16 cellular contexts compared by ENCODE assay signal in the genomic region with DNA sequence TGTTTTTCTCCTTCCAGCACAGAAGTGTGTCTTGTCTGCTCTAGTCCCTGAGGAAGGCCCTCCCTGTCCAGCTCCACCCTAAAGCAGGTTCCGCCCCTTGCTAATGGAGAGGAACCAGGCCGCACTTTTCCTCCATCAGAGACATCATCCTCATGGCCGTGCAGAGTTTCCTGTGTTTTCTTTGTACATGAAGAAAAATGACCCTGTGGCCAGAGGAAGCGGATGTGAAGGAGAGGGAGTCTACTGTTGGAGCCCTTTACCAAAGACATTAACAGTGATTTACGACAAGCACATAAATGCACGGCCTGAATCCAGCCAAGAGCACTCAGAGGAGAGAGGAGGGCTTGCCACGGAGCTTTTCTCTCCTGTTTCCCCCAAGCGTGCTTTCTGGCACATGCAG.
DNase-seq lines count a peak whose midpoint lies in the region; ATAC-seq and TF ChIP-seq lines count a peak whose summit lies in the region.
"Had no signal": no experiment of that assay in that cellular context is flagged by ENCODE, and none has a peak within 500 bp of the region (broad histone marks: within the 10 kb centered on the region; RNA-seq: fewer than 3 reads in every experiment).

No MANE protein-coding gene starts in this region.

- DNase-seq in DMS79 treated with DMSO at 0.1 percent for 48 hours (lab: John Stamatoyannopoulos, UW) (peak; percentile 88), NCI-H510A treated with DMSO at 0.1 percent for 48 hours (lab: John Stamatoyannopoulos, UW) (peak; percentile 71), esophagus muscularis mucosa (ENCODE audit: extremely low spot score) (no peak), trophoblast cell (no peak), mucosa of descending colon (no peak), OCI-M1 (lab: John Stamatoyannopoulos, UW) (no peak), SIG-M5 treated with dmso at 0.1 percent for 504 hours (lab: John Stamatoyannopoulos, UW; ENCODE audit: unreplicated experiment) (no peak)
- DNase-seq in stimulated activated CD4-positive, alpha-beta T cell treated with anti-CD3 and anti-CD28 coated beads, Interleukin-15, amount 100 ng/mL, for 24 hours: no peak
- DNase-seq: activated B cell treated with CpG ODN at 0.5 μM for 24 hours; cortex of kidney; KBM-7; NCI-H1694 treated with DMSO at 0.1 percent for 48 hours; stimulated activated CD4-positive, alpha-beta T cell treated with anti-CD3 and anti-CD28 coated beads, Interleukin-4, amount 100 ng/mL, for 24 hours; stimulated activated naive B cell treated with anti-CD40 and anti-IgM and Interleukin-4, amounts not matched to agents 10 μg/mL and 1 μg/mL and 100 μg/mL, for 72 hours; SW 1271 had no signal

- no peak overlapping the region for H3K4ac ChIP-seq in trophoblast cell (ENCODE audit: low read depth, low read length)

- no peak overlapping the region for H3K18ac ChIP-seq in trophoblast cell (ENCODE audit: low read length)

- H2BK12ac ChIP-seq in trophoblast cell (ENCODE audit: low read length): no peak overlapping the region

- TF ChIP-seq CTCF in esophagus muscularis mucosa (IDR thresholded peaks at IDR 0.05) (no peak), mucosa of descending colon (IDR thresholded peaks at IDR 0.05) (no peak)

- H2BK5ac ChIP-seq in trophoblast cell (ENCODE audit: low read depth, low read length, poor library complexity): no peak overlapping the region

- H2AK5ac ChIP-seq in trophoblast cell (ENCODE audit: low read length): no peak overlapping the region

- H3K4me3 ChIP-seq in esophagus muscularis mucosa (no peak overlapping the region), trophoblast cell (ENCODE audit: low read depth, low read length) (no peak overlapping the region), mucosa of descending colon (no peak overlapping the region)
- H3K4me3 ChIP-seq: GM12878 had no signal

- TF ChIP-seq EP300 in esophagus muscularis mucosa (IDR thresholded peaks at IDR 0.05): no peak

- no peak overlapping the region for H4K91ac ChIP-seq in trophoblast cell (ENCODE audit: low read depth, low read length)

- intact Hi-C loops in esophagus muscularis mucosa (cut with DNase I): no loop called here
- intact Hi-C loops in mucosa of descending colon (cut with DNase I, micrococcal nuclease): no loop called here

- peak overlapping the region in 3 of 4 donors; percentile 17 to 47 (median 43) for H3K27ac ChIP-seq in esophagus muscularis mucosa (replicated peaks in 1 of 4)
- no peak overlapping the region for H3K27ac ChIP-seq in trophoblast cell (ENCODE audit: low read depth, low read length)

- H3K79me1 ChIP-seq in trophoblast cell (ENCODE audit: low read length): no peaks in the 10 kb centered on the region

- H3K4me1 ChIP-seq in esophagus muscularis mucosa (peaks cover 13 to 56% (median 40%) of the 10 kb centered on the region in 4 donors), trophoblast cell (ENCODE audit: control insufficient read depth in 1 of 2, insufficient read depth in 2 of 2, low read length in 2 of 2) (peaks cover 5 to 10% of the 10 kb centered on the region in 2 experiments), mucosa of descending colon (ENCODE audit: low read depth) (no peaks in the 10 kb centered on the region)

- H3K23ac ChIP-seq in trophoblast cell (ENCODE audit: low read length): peak overlapping the region; percentile 44

- no peak overlapping the region for H3K9ac ChIP-seq in trophoblast cell (ENCODE audit: low read length)

- no peak overlapping the region for H3K14ac ChIP-seq in trophoblast cell (ENCODE audit: low read length)

- 61% methylated on average over 8 of the region's 8 CpGs for WGBS in esophagus muscularis mucosa
- WGBS in trophoblast cell (ENCODE audit: extremely low coverage, insufficient coverage, insufficient read length): no CpG with 5 or more reads among the region's 8 CpGs

- H3K27me3 ChIP-seq in esophagus muscularis mucosa: no peaks in the 10 kb centered on the region
- H3K27me3 ChIP-seq in trophoblast cell (ENCODE audit: insufficient read depth, low read length): no peaks in the 10 kb centered on the region

- H3K79me2 ChIP-seq in trophoblast cell (ENCODE audit: control insufficient read depth, insufficient read depth, low read length, poor library complexity): no peaks in the 10 kb centered on the region

- no peak overlapping the region for H3K4me2 ChIP-seq in trophoblast cell (ENCODE audit: low read length)

- no peak for TF ChIP-seq POLR2A in esophagus muscularis mucosa (IDR thresholded peaks at IDR 0.05; ENCODE audit: low read depth)

- no peak overlapping the region for H4K8ac ChIP-seq in trophoblast cell (ENCODE audit: low read depth, low read length)

- H2AFZ ChIP-seq in trophoblast cell (ENCODE audit: insufficient read depth, low read length, poor library complexity): no peak overlapping the region

- H4K12ac ChIP-seq in trophoblast cell (ENCODE audit: low read depth, low read length): no peak overlapping the region

- H2BK120ac ChIP-seq in trophoblast cell (ENCODE audit: insufficient read depth, low read length, poor library complexity): no peak overlapping the region

- ATAC-seq in mucosa of descending colon: no peak
- ATAC-seq: GM12878; stimulated activated naive B cell treated with anti-CD40 and anti-IgM and Interleukin-4, amounts not matched to agents 10 μg/mL and 1 μg/mL and 100 μg/mL, for 72 hours had no signal

- H3K9me3 ChIP-seq in esophagus muscularis mucosa (no peaks in the 10 kb centered on the region), trophoblast cell (ENCODE audit: insufficient read depth, low read depth, low read length) (no peaks in the 10 kb centered on the region), mucosa of descending colon (no peaks in the 10 kb centered on the region)

- H3K36me3 ChIP-seq in esophagus muscularis mucosa (peaks cover 0 to 39% (median 16%) of the 10 kb centered on the region in 4 donors), trophoblast cell (ENCODE audit: control insufficient read depth in 1 of 2, insufficient read depth in 2 of 2, low read length in 2 of 2) (peaks cover 4 to 12% of the 10 kb centered on the region in 2 experiments), mucosa of descending colon (ENCODE audit: low read depth) (no peaks in the 10 kb centered on the region)

Comparison
In these comparisons a context has a peak if more than half of its experiments do, and no peak if none do; other contexts are left out.
1. DNase-seq: peak in DMS79 treated with DMSO at 0.1 percent for 48 hours (single experiment) and NCI-H510A treated with DMSO at 0.1 percent for 48 hours (single experiment); none in esophagus muscularis mucosa (single experiment), trophoblast cell (0 of 2), mucosa of descending colon (0 of 3), OCI-M1 (single experiment), stimulated activated CD4-positive, alpha-beta T cell treated with anti-CD3 and anti-CD28 coated beads, Interleukin-15, amount 100 ng/mL, for 24 hours (single experiment) and SIG-M5 treated with dmso at 0.1 percent for 504 hours (single experiment).